Comparison of ENCODE assay signal across 1 cellular context in genomic region chr1:186112280-186112679, GRCh38.
A peak's percentile ranks its signal among the peaks of the same experiment; 100 is the strongest.
TF ChIP-seq lines count a peak whose summit lies in the region.

No MANE protein-coding gene starts in this region.

TF ChIP-seq in K562, 482 proteins besides CTCF, POLR2A, EP300 and RAD21 (continued from another document and continues in another):
- TF ChIP-seq, protein P1, sequence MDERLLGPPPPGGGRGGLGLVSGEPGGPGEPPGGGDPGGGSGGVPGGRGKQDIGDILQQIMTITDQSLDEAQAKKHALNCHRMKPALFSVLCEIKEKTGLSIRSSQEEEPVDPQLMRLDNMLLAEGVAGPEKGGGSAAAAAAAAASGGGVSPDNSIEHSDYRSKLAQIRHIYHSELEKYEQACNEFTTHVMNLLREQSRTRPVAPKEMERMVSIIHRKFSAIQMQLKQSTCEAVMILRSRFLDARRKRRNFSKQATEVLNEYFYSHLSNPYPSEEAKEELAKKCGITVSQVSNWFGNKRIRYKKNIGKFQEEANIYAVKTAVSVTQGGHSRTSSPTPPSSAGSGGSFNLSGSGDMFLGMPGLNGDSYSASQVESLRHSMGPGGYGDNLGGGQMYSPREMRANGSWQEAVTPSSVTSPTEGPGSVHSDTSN (CRISPR knock-in tag; IDR thresholded peaks at IDR 0.05; ENCODE audit: low read depth) = no peak
- TF ChIP-seq, protein P1 (tag; conservative IDR thresholded peaks at IDR 0.05; ENCODE audit: low read depth) = peak; percentile 56; the same call in 1 of the 2 replicates
- TF ChIP-seq SMARCE1 (IDR thresholded peaks at IDR 0.05) = peak; percentile 98
- TF ChIP-seq TEAD2 (tag; IDR thresholded peaks at IDR 0.05) = no peak
- TF ChIP-seq, protein P2, sequence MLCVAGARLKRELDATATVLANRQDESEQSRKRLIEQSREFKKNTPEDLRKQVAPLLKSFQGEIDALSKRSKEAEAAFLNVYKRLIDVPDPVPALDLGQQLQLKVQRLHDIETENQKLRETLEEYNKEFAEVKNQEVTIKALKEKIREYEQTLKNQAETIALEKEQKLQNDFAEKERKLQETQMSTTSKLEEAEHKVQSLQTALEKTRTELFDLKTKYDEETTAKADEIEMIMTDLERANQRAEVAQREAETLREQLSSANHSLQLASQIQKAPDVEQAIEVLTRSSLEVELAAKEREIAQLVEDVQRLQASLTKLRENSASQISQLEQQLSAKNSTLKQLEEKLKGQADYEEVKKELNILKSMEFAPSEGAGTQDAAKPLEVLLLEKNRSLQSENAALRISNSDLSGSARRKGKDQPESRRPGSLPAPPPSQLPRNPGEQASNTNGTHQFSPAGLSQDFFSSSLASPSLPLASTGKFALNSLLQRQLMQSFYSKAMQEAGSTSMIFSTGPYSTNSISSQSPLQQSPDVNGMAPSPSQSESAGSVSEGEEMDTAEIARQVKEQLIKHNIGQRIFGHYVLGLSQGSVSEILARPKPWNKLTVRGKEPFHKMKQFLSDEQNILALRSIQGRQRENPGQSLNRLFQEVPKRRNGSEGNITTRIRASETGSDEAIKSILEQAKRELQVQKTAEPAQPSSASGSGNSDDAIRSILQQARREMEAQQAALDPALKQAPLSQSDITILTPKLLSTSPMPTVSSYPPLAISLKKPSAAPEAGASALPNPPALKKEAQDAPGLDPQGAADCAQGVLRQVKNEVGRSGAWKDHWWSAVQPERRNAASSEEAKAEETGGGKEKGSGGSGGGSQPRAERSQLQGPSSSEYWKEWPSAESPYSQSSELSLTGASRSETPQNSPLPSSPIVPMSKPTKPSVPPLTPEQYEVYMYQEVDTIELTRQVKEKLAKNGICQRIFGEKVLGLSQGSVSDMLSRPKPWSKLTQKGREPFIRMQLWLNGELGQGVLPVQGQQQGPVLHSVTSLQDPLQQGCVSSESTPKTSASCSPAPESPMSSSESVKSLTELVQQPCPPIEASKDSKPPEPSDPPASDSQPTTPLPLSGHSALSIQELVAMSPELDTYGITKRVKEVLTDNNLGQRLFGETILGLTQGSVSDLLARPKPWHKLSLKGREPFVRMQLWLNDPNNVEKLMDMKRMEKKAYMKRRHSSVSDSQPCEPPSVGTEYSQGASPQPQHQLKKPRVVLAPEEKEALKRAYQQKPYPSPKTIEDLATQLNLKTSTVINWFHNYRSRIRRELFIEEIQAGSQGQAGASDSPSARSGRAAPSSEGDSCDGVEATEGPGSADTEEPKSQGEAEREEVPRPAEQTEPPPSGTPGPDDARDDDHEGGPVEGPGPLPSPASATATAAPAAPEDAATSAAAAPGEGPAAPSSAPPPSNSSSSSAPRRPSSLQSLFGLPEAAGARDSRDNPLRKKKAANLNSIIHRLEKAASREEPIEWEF (CRISPR knock-in tag; IDR thresholded peaks at IDR 0.05) = peak; percentile 86; the same call in 1 of the 2 replicates
- TF ChIP-seq, protein P3, sequence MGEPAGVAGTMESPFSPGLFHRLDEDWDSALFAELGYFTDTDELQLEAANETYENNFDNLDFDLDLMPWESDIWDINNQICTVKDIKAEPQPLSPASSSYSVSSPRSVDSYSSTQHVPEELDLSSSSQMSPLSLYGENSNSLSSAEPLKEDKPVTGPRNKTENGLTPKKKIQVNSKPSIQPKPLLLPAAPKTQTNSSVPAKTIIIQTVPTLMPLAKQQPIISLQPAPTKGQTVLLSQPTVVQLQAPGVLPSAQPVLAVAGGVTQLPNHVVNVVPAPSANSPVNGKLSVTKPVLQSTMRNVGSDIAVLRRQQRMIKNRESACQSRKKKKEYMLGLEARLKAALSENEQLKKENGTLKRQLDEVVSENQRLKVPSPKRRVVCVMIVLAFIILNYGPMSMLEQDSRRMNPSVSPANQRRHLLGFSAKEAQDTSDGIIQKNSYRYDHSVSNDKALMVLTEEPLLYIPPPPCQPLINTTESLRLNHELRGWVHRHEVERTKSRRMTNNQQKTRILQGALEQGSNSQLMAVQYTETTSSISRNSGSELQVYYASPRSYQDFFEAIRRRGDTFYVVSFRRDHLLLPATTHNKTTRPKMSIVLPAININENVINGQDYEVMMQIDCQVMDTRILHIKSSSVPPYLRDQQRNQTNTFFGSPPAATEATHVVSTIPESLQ (CRISPR knock-in tag; IDR thresholded peaks at IDR 0.05) = no peak
- 0 out of 2 replicates have a peak, but pooled peaks have one; percentile 46 for TF ChIP-seq ATF4 (CRISPR knock-in tag; IDR thresholded peaks at IDR 0.05)
- no peak for TF ChIP-seq POLR2G (IDR thresholded peaks at IDR 0.05; ENCODE audit: low read depth, low read length)
- TF ChIP-seq DPF2 (IDR thresholded peaks at IDR 0.05) = peak; percentile 99
- no peak for TF ChIP-seq SNIP1 (IDR thresholded peaks at IDR 0.05; ENCODE audit: low read depth)
- TF ChIP-seq, protein P4, sequence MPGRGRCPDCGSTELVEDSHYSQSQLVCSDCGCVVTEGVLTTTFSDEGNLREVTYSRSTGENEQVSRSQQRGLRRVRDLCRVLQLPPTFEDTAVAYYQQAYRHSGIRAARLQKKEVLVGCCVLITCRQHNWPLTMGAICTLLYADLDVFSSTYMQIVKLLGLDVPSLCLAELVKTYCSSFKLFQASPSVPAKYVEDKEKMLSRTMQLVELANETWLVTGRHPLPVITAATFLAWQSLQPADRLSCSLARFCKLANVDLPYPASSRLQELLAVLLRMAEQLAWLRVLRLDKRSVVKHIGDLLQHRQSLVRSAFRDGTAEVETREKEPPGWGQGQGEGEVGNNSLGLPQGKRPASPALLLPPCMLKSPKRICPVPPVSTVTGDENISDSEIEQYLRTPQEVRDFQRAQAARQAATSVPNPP (IDR thresholded peaks at IDR 0.05; ENCODE audit: borderline replicate concordance, insufficient read depth, insufficient read length) = no peak
- no peak for TF ChIP-seq PPARD (CRISPR knock-in tag; IDR thresholded peaks at IDR 0.05)
- no peak for TF ChIP-seq BACH1 (tag; IDR thresholded peaks at IDR 0.05)
- TF ChIP-seq ARHGAP35 (IDR thresholded peaks at IDR 0.05; ENCODE audit: partially characterized antibody) = no peak
- TF ChIP-seq ZNF174 (CRISPR knock-in tag; IDR thresholded peaks at IDR 0.05) = no peak
- TF ChIP-seq ELF4 (CRISPR knock-in tag; IDR thresholded peaks at IDR 0.05) = peak; percentile 69; the same call in 1 of the 2 replicates
- 0 out of 2 replicates have a peak, but pooled peaks have one; percentile 66 for TF ChIP-seq ZNF584 (CRISPR knock-in tag; IDR thresholded peaks at IDR 0.05; ENCODE audit: low read depth)
- TF ChIP-seq, protein P5, sequence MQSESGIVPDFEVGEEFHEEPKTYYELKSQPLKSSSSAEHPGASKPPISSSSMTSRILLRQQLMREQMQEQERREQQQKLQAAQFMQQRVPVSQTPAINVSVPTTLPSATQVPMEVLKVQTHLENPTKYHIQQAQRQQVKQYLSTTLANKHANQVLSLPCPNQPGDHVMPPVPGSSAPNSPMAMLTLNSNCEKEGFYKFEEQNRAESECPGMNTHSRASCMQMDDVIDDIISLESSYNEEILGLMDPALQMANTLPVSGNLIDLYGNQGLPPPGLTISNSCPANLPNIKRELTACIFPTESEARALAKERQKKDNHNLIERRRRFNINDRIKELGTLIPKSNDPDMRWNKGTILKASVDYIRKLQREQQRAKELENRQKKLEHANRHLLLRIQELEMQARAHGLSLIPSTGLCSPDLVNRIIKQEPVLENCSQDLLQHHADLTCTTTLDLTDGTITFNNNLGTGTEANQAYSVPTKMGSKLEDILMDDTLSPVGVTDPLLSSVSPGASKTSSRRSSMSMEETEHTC (IDR thresholded peaks at IDR 0.05) = peak; percentile 80; the same call in 1 of the 2 replicates
- TF ChIP-seq ELF2 (CRISPR knock-in tag; IDR thresholded peaks at IDR 0.05) = no peak
- TF ChIP-seq, protein P6, sequence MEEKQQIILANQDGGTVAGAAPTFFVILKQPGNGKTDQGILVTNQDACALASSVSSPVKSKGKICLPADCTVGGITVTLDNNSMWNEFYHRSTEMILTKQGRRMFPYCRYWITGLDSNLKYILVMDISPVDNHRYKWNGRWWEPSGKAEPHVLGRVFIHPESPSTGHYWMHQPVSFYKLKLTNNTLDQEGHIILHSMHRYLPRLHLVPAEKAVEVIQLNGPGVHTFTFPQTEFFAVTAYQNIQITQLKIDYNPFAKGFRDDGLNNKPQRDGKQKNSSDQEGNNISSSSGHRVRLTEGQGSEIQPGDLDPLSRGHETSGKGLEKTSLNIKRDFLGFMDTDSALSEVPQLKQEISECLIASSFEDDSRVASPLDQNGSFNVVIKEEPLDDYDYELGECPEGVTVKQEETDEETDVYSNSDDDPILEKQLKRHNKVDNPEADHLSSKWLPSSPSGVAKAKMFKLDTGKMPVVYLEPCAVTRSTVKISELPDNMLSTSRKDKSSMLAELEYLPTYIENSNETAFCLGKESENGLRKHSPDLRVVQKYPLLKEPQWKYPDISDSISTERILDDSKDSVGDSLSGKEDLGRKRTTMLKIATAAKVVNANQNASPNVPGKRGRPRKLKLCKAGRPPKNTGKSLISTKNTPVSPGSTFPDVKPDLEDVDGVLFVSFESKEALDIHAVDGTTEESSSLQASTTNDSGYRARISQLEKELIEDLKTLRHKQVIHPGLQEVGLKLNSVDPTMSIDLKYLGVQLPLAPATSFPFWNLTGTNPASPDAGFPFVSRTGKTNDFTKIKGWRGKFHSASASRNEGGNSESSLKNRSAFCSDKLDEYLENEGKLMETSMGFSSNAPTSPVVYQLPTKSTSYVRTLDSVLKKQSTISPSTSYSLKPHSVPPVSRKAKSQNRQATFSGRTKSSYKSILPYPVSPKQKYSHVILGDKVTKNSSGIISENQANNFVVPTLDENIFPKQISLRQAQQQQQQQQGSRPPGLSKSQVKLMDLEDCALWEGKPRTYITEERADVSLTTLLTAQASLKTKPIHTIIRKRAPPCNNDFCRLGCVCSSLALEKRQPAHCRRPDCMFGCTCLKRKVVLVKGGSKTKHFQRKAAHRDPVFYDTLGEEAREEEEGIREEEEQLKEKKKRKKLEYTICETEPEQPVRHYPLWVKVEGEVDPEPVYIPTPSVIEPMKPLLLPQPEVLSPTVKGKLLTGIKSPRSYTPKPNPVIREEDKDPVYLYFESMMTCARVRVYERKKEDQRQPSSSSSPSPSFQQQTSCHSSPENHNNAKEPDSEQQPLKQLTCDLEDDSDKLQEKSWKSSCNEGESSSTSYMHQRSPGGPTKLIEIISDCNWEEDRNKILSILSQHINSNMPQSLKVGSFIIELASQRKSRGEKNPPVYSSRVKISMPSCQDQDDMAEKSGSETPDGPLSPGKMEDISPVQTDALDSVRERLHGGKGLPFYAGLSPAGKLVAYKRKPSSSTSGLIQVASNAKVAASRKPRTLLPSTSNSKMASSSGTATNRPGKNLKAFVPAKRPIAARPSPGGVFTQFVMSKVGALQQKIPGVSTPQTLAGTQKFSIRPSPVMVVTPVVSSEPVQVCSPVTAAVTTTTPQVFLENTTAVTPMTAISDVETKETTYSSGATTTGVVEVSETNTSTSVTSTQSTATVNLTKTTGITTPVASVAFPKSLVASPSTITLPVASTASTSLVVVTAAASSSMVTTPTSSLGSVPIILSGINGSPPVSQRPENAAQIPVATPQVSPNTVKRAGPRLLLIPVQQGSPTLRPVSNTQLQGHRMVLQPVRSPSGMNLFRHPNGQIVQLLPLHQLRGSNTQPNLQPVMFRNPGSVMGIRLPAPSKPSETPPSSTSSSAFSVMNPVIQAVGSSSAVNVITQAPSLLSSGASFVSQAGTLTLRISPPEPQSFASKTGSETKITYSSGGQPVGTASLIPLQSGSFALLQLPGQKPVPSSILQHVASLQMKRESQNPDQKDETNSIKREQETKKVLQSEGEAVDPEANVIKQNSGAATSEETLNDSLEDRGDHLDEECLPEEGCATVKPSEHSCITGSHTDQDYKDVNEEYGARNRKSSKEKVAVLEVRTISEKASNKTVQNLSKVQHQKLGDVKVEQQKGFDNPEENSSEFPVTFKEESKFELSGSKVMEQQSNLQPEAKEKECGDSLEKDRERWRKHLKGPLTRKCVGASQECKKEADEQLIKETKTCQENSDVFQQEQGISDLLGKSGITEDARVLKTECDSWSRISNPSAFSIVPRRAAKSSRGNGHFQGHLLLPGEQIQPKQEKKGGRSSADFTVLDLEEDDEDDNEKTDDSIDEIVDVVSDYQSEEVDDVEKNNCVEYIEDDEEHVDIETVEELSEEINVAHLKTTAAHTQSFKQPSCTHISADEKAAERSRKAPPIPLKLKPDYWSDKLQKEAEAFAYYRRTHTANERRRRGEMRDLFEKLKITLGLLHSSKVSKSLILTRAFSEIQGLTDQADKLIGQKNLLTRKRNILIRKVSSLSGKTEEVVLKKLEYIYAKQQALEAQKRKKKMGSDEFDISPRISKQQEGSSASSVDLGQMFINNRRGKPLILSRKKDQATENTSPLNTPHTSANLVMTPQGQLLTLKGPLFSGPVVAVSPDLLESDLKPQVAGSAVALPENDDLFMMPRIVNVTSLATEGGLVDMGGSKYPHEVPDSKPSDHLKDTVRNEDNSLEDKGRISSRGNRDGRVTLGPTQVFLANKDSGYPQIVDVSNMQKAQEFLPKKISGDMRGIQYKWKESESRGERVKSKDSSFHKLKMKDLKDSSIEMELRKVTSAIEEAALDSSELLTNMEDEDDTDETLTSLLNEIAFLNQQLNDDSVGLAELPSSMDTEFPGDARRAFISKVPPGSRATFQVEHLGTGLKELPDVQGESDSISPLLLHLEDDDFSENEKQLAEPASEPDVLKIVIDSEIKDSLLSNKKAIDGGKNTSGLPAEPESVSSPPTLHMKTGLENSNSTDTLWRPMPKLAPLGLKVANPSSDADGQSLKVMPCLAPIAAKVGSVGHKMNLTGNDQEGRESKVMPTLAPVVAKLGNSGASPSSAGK (IDR thresholded peaks at IDR 0.05) = no peak; the same call in 1 of the 2 replicates
- no peak for TF ChIP-seq NR4A1 (CRISPR knock-in tag; IDR thresholded peaks at IDR 0.05)
- peak; percentile 51; the same call in 1 of the 2 replicates for TF ChIP-seq NR4A1 (tag; IDR thresholded peaks at IDR 0.05)
- TF ChIP-seq CHCHD3 (CRISPR knock-in tag; IDR thresholded peaks at IDR 0.05) = no peak
- TF ChIP-seq HMG20A (CRISPR knock-in tag; conservative IDR thresholded peaks at IDR 0.05) = no peak
- TF ChIP-seq NR2C1 (IDR thresholded peaks at IDR 0.05) = peak; percentile 41; the same call in 1 of the 2 replicates
- TF ChIP-seq NR2C1 (tag; IDR thresholded peaks at IDR 0.05) = no peak
- TF ChIP-seq KLF1 (tag; IDR thresholded peaks at IDR 0.05) = peak; percentile 95
- TF ChIP-seq, protein P7, sequence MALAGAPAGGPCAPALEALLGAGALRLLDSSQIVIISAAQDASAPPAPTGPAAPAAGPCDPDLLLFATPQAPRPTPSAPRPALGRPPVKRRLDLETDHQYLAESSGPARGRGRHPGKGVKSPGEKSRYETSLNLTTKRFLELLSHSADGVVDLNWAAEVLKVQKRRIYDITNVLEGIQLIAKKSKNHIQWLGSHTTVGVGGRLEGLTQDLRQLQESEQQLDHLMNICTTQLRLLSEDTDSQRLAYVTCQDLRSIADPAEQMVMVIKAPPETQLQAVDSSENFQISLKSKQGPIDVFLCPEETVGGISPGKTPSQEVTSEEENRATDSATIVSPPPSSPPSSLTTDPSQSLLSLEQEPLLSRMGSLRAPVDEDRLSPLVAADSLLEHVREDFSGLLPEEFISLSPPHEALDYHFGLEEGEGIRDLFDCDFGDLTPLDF (CRISPR knock-in tag; IDR thresholded peaks at IDR 0.05) = no peak
- TF ChIP-seq TAL1 (IDR thresholded peaks at IDR 0.05) = peak; percentile 98
- TF ChIP-seq MCM7 (IDR thresholded peaks at IDR 0.05) = no peak
